In genomic region chr2:3180082-3180908, GRCh38 we compare ENCODE assay signal across 20 cellular contexts.
DNase-seq lines count a peak whose midpoint lies in the region; ATAC-seq and TF ChIP-seq lines count a peak whose summit lies in the region.
"Had no signal": no experiment of that assay in that cellular context is flagged by ENCODE, and none has a peak within 500 bp of the region (broad histone marks: within the 10 kb centered on the region; RNA-seq: fewer than 3 reads in every experiment).

No MANE protein-coding gene starts in this region.

- H3K4me3 ChIP-seq in A673 (ENCODE audit: low read depth, low read length, poor library complexity, severe bottlenecking) (no peak overlapping the region), HEK293 (ENCODE audit: low read depth, low read length) (no peak overlapping the region)
- no peak overlapping the region for H3K4me3 ChIP-seq in naive thymus-derived CD4-positive, alpha-beta T cell (ENCODE audit: low read length)
- H3K4me3 ChIP-seq: adrenal gland, sigmoid colon, testis had no signal

- no peaks in the 10 kb centered on the region for H3K9me3 Mint-ChIP-seq in naive thymus-derived CD4-positive, alpha-beta T cell
- H3K9me3 Mint-ChIP-seq: activated T-cell treated with anti-CD3 and anti-CD28 coated beads, Interleukin-2, amount 50 U/mL, for 72 hours; endodermal cell had no signal

- H3K36me3 ChIP-seq in A673 (ENCODE audit: insufficient read depth, low read length, poor library complexity, severe bottlenecking) (no peaks in the 10 kb centered on the region), HEK293 (ENCODE audit: control insufficient read depth in 2 of 2, insufficient read depth in 1 of 2, low read length in 2 of 2) (no peaks in the 10 kb centered on the region)
- H3K36me3 ChIP-seq in naive thymus-derived CD4-positive, alpha-beta T cell (ENCODE audit: control insufficient read depth in 2 of 3, insufficient read depth in 3 of 3, low read length in 3 of 3), result peaks cover 0 to 19% (median 0%) of the 10 kb centered on the region in 3 experiments
- H3K36me3 ChIP-seq: adrenal gland, sigmoid colon had no signal

- ATAC-seq in foreskin keratinocyte, result peak; percentile 14
- peak; percentile 42 for ATAC-seq in naive thymus-derived CD4-positive, alpha-beta T cell
- no peak for ATAC-seq in GM21825 (IDR thresholded peaks at IDR 0.05; ENCODE audit: unreplicated experiment)
- ATAC-seq in GM21447 (IDR thresholded peaks at IDR 0.05; ENCODE audit: unreplicated experiment), result no peak
- ATAC-seq: activated T-cell treated with anti-CD3 and anti-CD28 coated beads, Interleukin-2, amount 50 U/mL, for 72 hours had no signal

- peaks cover 0 to 3% (median 0%) of the 10 kb centered on the region in 7 donors for H3K4me1 Mint-ChIP-seq in naive thymus-derived CD4-positive, alpha-beta T cell
- H3K4me1 Mint-ChIP-seq: endodermal cell, neural crest cell had no signal

- H3K9me3 ChIP-seq in A673 (ENCODE audit: low read depth, low read length, poor library complexity, severe bottlenecking) (no peaks in the 10 kb centered on the region), HEK293 (ENCODE audit: control insufficient read depth, insufficient read depth, low read depth, low read length) (no peaks in the 10 kb centered on the region)
- H3K9me3 ChIP-seq in naive thymus-derived CD4-positive, alpha-beta T cell (ENCODE audit: control insufficient read depth in 2 of 3, low read length in 3 of 3), result no peaks in the 10 kb centered on the region
- H3K9me3 ChIP-seq: adrenal gland, sigmoid colon, testis had no signal

- peak; percentile 19 for DNase-seq in A673 (ENCODE audit: low spot score)
- DNase-seq in foreskin keratinocyte, result no peak
- no peak for DNase-seq in naive thymus-derived CD4-positive, alpha-beta T cell
- DNase-seq in mucosa of gallbladder (ENCODE audit: low spot score), result no peak
- no peak for DNase-seq in LoVo (ENCODE audit: low spot score)
- DNase-seq: activated T-cell treated with anti-CD3 and anti-CD28 coated beads, Interleukin-2, amount 50 U/mL, for 72 hours; adrenal gland; Calu3; endodermal cell; H7; mesenchymal stem cell; NCI-H2081; NCI-H526; sigmoid colon; stimulated activated CD4-positive, alpha-beta T cell treated with anti-CD3 and anti-CD28 coated beads, Interleukin-2, amount 100 ng/mL, for 48 hours; testis had no signal

- H3K4me1 ChIP-seq in A673 (ENCODE audit: insufficient read depth, low read length, poor library complexity, severe bottlenecking) (peaks cover 9% of the 10 kb centered on the region), HEK293 (ENCODE audit: control insufficient read depth, insufficient read depth, low read length) (no peaks in the 10 kb centered on the region), foreskin keratinocyte (no peaks in the 10 kb centered on the region)
- H3K4me1 ChIP-seq in naive thymus-derived CD4-positive, alpha-beta T cell (ENCODE audit: control insufficient read depth in 2 of 2, insufficient read depth in 2 of 2, low read length in 2 of 2), result no peaks in the 10 kb centered on the region
- H3K4me1 ChIP-seq: adrenal gland, sigmoid colon, testis had no signal

- no peak overlapping the region for H3K27ac Mint-ChIP-seq in naive thymus-derived CD4-positive, alpha-beta T cell
- H3K27ac Mint-ChIP-seq: activated T-cell treated with anti-CD3 and anti-CD28 coated beads, Interleukin-2, amount 50 U/mL, for 72 hours; endodermal cell had no signal

- no peaks in the 10 kb centered on the region for H3K27me3 Mint-ChIP-seq in naive thymus-derived CD4-positive, alpha-beta T cell

- no TSS peak for BruUV-seq in A673 (replicated peaks; lab: Mats Ljungman, UMichigan)

- POLR2A ChIA-PET in A673 (lab: Charles Lee; ENCODE audit: low non-redundant PET), result no interaction called here
- POLR2A ChIA-PET in HEK293 (lab: Yijun Ruan, JAX), result no interaction called here
- POLR2A ChIA-PET in naive thymus-derived CD4-positive, alpha-beta T cell (lab: Charles Lee), result no interaction called here

- CTCF ChIA-PET in A673 (lab: Charles Lee) (no interaction called here), HEK293 (lab: Yijun Ruan, JAX) (interaction anchor here (0.6 kb wide), 3 partner anchors 239 to 733 kb away, joined by 3 to 5 read pairs (median 5); no protein-coding TSS in a partner anchor)
- CTCF ChIA-PET in naive thymus-derived CD4-positive, alpha-beta T cell (lab: Charles Lee), result no interaction called here

- intact Hi-C loops in A673 (cut with micrococcal nuclease; ENCODE audit: unreplicated experiment), result no loop called here
- intact Hi-C loops in naive thymus-derived CD4-positive, alpha-beta T cell (cut with micrococcal nuclease), result no loop called here

- TF ChIP-seq CTCF in A673 (conservative IDR thresholded peaks at IDR 0.05; ENCODE audit: low read depth, low read length) (no peak), HEK293 (tag by site-specific recombination; IDR thresholded peaks at IDR 0.05) (no peak), foreskin keratinocyte (conservative IDR thresholded peaks at IDR 0.05) (no peak)

- peaks cover 0 to 17% (median 2%) of the 10 kb centered on the region in 5 donors for H3K36me3 Mint-ChIP-seq in naive thymus-derived CD4-positive, alpha-beta T cell

- H3K27me3 ChIP-seq in A673 (replicated peaks; ENCODE audit: insufficient read depth, low read depth, low read length, poor library complexity) (no peaks in the 10 kb centered on the region), foreskin keratinocyte (no peaks in the 10 kb centered on the region)
- no peaks in the 10 kb centered on the region for H3K27me3 ChIP-seq in naive thymus-derived CD4-positive, alpha-beta T cell (ENCODE audit: control insufficient read depth in 2 of 2, insufficient read depth in 2 of 2, low read length in 2 of 2)
- H3K27me3 ChIP-seq: adrenal gland, sigmoid colon, testis had no signal

- no peak overlapping the region for H3K4me3 Mint-ChIP-seq in naive thymus-derived CD4-positive, alpha-beta T cell
- H3K4me3 Mint-ChIP-seq: activated T-cell treated with anti-CD3 and anti-CD28 coated beads, Interleukin-2, amount 50 U/mL, for 72 hours; endodermal cell; neural crest cell had no signal

- H3K27ac ChIP-seq in A673 (ENCODE audit: low read depth, low read length, poor library complexity, severe bottlenecking), result no peak overlapping the region
- no peak overlapping the region for H3K27ac ChIP-seq in HEK293 (ENCODE audit: extremely low read depth, low read depth, low read length)
- no peak overlapping the region for H3K27ac ChIP-seq in foreskin keratinocyte
- no peak overlapping the region for H3K27ac ChIP-seq in naive thymus-derived CD4-positive, alpha-beta T cell (ENCODE audit: low read depth, low read length)
- H3K27ac ChIP-seq: adrenal gland, sigmoid colon, testis had no signal

TF ChIP-seq in HEK293, 187 proteins besides CTCF, POLR2A, EP300 and RAD21:
- TF ChIP-seq SCRT2 (tag by site-specific recombination; IDR thresholded peaks at IDR 0.05), result peak; percentile 55; the same call in 1 of the 2 replicates
- TF ChIP-seq ZNF629 (tag by site-specific recombination; IDR thresholded peaks at IDR 0.05), result no peak

Comparison
In these comparisons a context has a peak if more than half of its experiments do, and no peak if none do; other contexts are left out.
1. ATAC-seq: peak in foreskin keratinocyte (single experiment) and naive thymus-derived CD4-positive, alpha-beta T cell (single experiment); none in GM21825 (single experiment) and GM21447 (single experiment).